8 cellular contexts compared by ENCODE assay signal in the genomic region with DNA sequence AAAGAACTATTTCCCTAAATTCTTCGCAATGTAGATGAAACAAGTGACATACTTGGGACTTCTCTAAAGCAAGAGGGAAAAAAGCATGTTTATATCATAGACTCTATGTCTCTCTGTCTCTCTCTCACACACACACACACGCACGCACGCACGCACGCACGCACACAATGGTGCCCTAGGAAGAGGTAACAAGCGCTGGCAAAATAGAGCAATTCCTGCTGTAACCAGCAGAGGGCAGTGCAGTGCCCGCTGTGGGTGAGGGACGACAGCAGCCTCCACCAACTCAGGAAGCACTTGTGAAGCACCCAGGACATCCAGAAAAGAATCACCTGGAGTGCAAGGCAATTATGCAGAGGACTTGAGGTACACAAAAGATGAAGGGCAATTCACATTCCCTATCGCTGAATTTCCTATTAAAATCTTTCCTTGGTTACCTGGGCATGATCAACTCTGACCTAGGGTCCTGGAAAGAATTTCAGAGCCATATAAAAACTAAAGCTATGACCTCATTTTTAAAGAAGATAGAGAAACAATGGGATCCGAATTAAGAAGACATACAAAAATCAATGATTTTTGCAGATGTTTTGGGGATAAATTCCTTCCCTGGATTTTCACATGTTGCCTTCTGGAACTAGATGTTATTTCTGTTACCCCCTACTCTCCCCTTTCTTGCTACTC.
DNase-seq lines count a peak whose midpoint lies in the region; ATAC-seq and TF ChIP-seq lines count a peak whose summit lies in the region.

No MANE protein-coding gene starts in this region.

- peaks cover 21% of the 10 kb centered on the region for H3K27me3 Mint-ChIP-seq in brain

- peak; percentile 54 for ATAC-seq in Right ventricle myocardium superior (ENCODE audit: poor library complexity)
- ATAC-seq in HG02798 (IDR thresholded peaks at IDR 0.05; ENCODE audit: poor library complexity, unreplicated experiment): peak; percentile 95

- no peak overlapping the region for H3K27ac Mint-ChIP-seq in brain

- H3K4me3 Mint-ChIP-seq in brain: no peak overlapping the region

- intact Hi-C loops in Right ventricle myocardium superior (cut with DNase I): no loop called here
- intact Hi-C loops in cardiac septum (cut with DNase I): no loop called here

- peak; percentile 51 for DNase-seq in Right ventricle myocardium superior
- DNase-seq in cardiac septum (ENCODE audit: low spot score): no peak
- DNase-seq in NCI-H1105 (lab: John Stamatoyannopoulos, UW): peak; percentile 32
- DNase-seq in T-helper 22 cell (ENCODE audit: low read depth): peak; percentile 4
- peak; percentile 38 for DNase-seq in kidney glomerular epithelial cell (lab: John Stamatoyannopoulos, UW)
- DNase-seq in stimulated activated CD4-positive, alpha-beta T cell treated with anti-CD3 and anti-CD28 coated beads, Interleukin-4, amount 100 ng/mL, for 24 hours: peak; percentile 59

- peaks cover 41% of the 10 kb centered on the region for H3K4me1 Mint-ChIP-seq in brain

- no peaks in the 10 kb centered on the region for H3K9me3 Mint-ChIP-seq in brain

- no peaks in the 10 kb centered on the region for H3K36me3 Mint-ChIP-seq in brain

- TF ChIP-seq CTCF in brain (conservative IDR thresholded peaks at IDR 0.05): peak; percentile 54 to 78
